9 cellular contexts compared by ENCODE assay signal in the genomic region with DNA sequence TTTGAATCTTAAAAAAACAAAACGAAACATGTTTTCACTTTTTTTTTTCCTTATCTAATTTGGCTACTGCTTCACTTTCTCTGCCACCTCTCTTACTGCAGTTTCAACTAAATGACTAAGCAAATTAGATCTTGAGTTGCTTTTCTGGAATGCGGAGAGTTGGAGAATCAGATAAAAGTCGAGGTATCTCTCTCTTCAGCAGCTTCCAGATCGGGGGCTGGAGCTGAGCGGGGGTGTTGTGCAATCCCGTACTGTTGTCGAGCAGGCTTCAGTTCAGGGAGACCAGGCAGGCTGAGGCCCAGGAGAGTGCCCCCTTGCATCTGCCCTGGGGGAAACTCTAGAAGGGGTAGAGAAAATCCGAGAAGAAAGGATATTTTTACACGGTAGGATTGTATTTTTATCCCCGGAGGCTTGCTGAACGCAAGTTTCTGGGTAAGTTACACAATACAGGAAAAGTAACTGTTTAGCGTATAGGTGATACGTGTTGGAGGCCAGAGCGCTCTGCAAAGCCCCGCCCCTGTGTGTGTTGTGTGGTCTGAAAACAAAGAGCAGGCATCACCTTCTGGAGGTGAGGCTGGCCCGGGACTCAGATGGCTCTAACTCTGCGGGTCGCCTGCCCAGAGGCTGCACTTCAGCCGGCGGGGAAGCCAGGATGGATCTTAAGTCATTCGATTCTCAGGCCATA.
A peak's percentile ranks its signal among the peaks of the same experiment; 100 is the strongest.
DNase-seq lines count a peak whose midpoint lies in the region; ATAC-seq, FAIRE-seq and TF ChIP-seq lines count a peak whose summit lies in the region.
"Had no signal": no experiment of that assay in that cellular context is flagged by ENCODE, and none has a peak within 500 bp of the region (broad histone marks: within the 10 kb centered on the region; RNA-seq: fewer than 3 reads in every experiment).

No MANE protein-coding gene starts in this region.

- peak; percentile 95 for ATAC-seq in RWPE2 (ENCODE audit: low read depth)
- ATAC-seq in activated naive CD8-positive, alpha-beta T cell treated with anti-CD3 and anti-CD28 coated beads, Interleukin-2, amount 10 ng/mL, durations not matched to agents 7 days and 5 days (ENCODE audit: low read depth), result peak; percentile 93
- no peak for ATAC-seq in GM21526 (IDR thresholded peaks at IDR 0.05; ENCODE audit: low FRiP score, unreplicated experiment)

- H3K4me3 Mint-ChIP-seq in Caco-2 (ENCODE audit: unreplicated experiment), result peak overlapping the region; percentile 75
- peak overlapping the region; percentile 92 for H3K4me3 Mint-ChIP-seq in activated naive CD8-positive, alpha-beta T cell treated with anti-CD3 and anti-CD28 coated beads, Interleukin-2, amount 10 ng/mL, durations not matched to agents 7 days and 5 days

- H3K36me3 Mint-ChIP-seq in Caco-2 (ENCODE audit: insufficient read depth, unreplicated experiment), result no peaks in the 10 kb centered on the region
- H3K36me3 Mint-ChIP-seq in activated naive CD8-positive, alpha-beta T cell treated with anti-CD3 and anti-CD28 coated beads, Interleukin-2, amount 10 ng/mL, durations not matched to agents 7 days and 5 days, result no peaks in the 10 kb centered on the region

- FAIRE-seq in kidney (lab: Jason Lieb, UNC), result no peak

- intact Hi-C loops in Caco-2 (cut with micrococcal nuclease; ENCODE audit: unreplicated experiment) (loop anchor here (1.0 to 5.0 kb wide), 2 partner anchors 109 to 186 kb away; no protein-coding TSS in a partner anchor), kidney (cut with DNase I) (no loop called here)

- DNase-seq in Caco-2 (peak; percentile 85 to 91), RWPE2 (ENCODE audit: low spot score) (peak; percentile 76), kidney (peak; percentile 79), epidermal melanocyte (ENCODE audit: insufficient read length, low spot score) (no peak), NCI-H510A treated with DMSO at 0.1 percent for 48 hours (lab: John Stamatoyannopoulos, UW) (no peak)
- DNase-seq in activated naive CD8-positive, alpha-beta T cell treated with anti-CD3 and anti-CD28 coated beads, Interleukin-2, amount 10 ng/mL, durations not matched to agents 7 days and 5 days, result peak; percentile 72
- peak; percentile 40 for DNase-seq in stimulated activated CD8-positive, alpha-beta memory T cell treated with anti-CD3 and anti-CD28 coated beads, Interleukin-12 subunit alpha, Interleukin-12 subunit beta, amount 100 ng/mL, for 1 hour (ENCODE audit: low read depth)
- DNase-seq: heart right ventricle had no signal

- TF ChIP-seq CTCF in Caco-2 (IDR thresholded peaks at IDR 0.05; ENCODE audit: insufficient read depth in 1 of 2, low read depth in 1 of 2, low read length in 1 of 2, severe bottlenecking in 1 of 2, unreplicated experiment in 1 of 2), result no peak
- no peak for TF ChIP-seq CTCF in RWPE2 (IDR thresholded peaks at IDR 0.05; ENCODE audit: poor library complexity, severe bottlenecking)
- no peak for TF ChIP-seq CTCF in kidney (IDR thresholded peaks at IDR 0.05; ENCODE audit: borderline replicate concordance, extremely low read depth, insufficient read depth)

- no peaks in the 10 kb centered on the region for H3K9me3 ChIP-seq in Caco-2
- H3K9me3 ChIP-seq in RWPE2 (ENCODE audit: severe bottlenecking), result no peaks in the 10 kb centered on the region
- no peaks in the 10 kb centered on the region for H3K9me3 ChIP-seq in kidney (ENCODE audit: control insufficient read depth in 1 of 2, low read length in 2 of 2)
- H3K9me3 ChIP-seq: heart right ventricle had no signal

- H3K4me1 ChIP-seq in Caco-2 (peaks cover 24% of the 10 kb centered on the region), RWPE2 (ENCODE audit: insufficient read depth, poor library complexity, severe bottlenecking) (peaks cover 12% of the 10 kb centered on the region), kidney (ENCODE audit: control insufficient read depth in 1 of 2, insufficient read depth in 1 of 2, low read depth in 1 of 2, low read length in 2 of 2) (peaks cover 0 to 3% of the 10 kb centered on the region in 2 donors)

- POLR2A ChIA-PET in Caco-2 (lab: Charles Lee), result interaction anchor here (0.5 kb wide), 1 partner anchor 9 kb away, joined by 4 read pairs; no protein-coding TSS in a partner anchor
- POLR2A ChIA-PET in activated naive CD8-positive, alpha-beta T cell treated with anti-CD3 and anti-CD28 coated beads, Interleukin-2, amount 10 ng/mL, durations not matched to agents 7 days and 5 days (lab: Charles Lee), result interaction anchor here (1.5 to 1.6 kb wide), 2 partner anchors 89 to 117 kb away, joined by 3 to 4 read pairs; a partner anchor contains a TSS

- no peak overlapping the region for H3K9ac ChIP-seq in kidney (ENCODE audit: low read length in 2 of 2)

- H3K27me3 ChIP-seq in Caco-2 (replicated peaks; ENCODE audit: control insufficient read depth, insufficient read depth, low read length) (no peaks in the 10 kb centered on the region), RWPE2 (ENCODE audit: insufficient read depth, poor library complexity, severe bottlenecking) (no peaks in the 10 kb centered on the region)
- H3K27me3 ChIP-seq: heart right ventricle had no signal

- H3K36me3 ChIP-seq in Caco-2 (ENCODE audit: control insufficient read depth, insufficient read depth, low read length) (no peaks in the 10 kb centered on the region), RWPE2 (ENCODE audit: low read depth) (no peaks in the 10 kb centered on the region), kidney (ENCODE audit: control insufficient read depth in 1 of 2, insufficient read depth in 2 of 2, low read length in 2 of 2) (no peaks in the 10 kb centered on the region)
- H3K36me3 ChIP-seq: heart right ventricle had no signal

- H3K27me3 Mint-ChIP-seq in Caco-2 (ENCODE audit: insufficient read depth, unreplicated experiment), result no peaks in the 10 kb centered on the region
- H3K27me3 Mint-ChIP-seq in activated naive CD8-positive, alpha-beta T cell treated with anti-CD3 and anti-CD28 coated beads, Interleukin-2, amount 10 ng/mL, durations not matched to agents 7 days and 5 days, result no peaks in the 10 kb centered on the region

- H3K9me3 Mint-ChIP-seq in Caco-2 (ENCODE audit: unreplicated experiment), result no peaks in the 10 kb centered on the region
- H3K9me3 Mint-ChIP-seq in activated naive CD8-positive, alpha-beta T cell treated with anti-CD3 and anti-CD28 coated beads, Interleukin-2, amount 10 ng/mL, durations not matched to agents 7 days and 5 days, result no peaks in the 10 kb centered on the region

- H3K4me1 Mint-ChIP-seq in Caco-2 (ENCODE audit: low read depth, unreplicated experiment), result peaks cover 14% of the 10 kb centered on the region
- peaks cover 36% of the 10 kb centered on the region for H3K4me1 Mint-ChIP-seq in activated naive CD8-positive, alpha-beta T cell treated with anti-CD3 and anti-CD28 coated beads, Interleukin-2, amount 10 ng/mL, durations not matched to agents 7 days and 5 days

- CTCF ChIA-PET in Caco-2 (lab: Charles Lee), result no interaction called here

- peak overlapping the region; percentile 96 for H3K27ac Mint-ChIP-seq in Caco-2 (ENCODE audit: unreplicated experiment)
- H3K27ac Mint-ChIP-seq in activated naive CD8-positive, alpha-beta T cell treated with anti-CD3 and anti-CD28 coated beads, Interleukin-2, amount 10 ng/mL, durations not matched to agents 7 days and 5 days, result peak overlapping the region; percentile 97

- H3K27ac ChIP-seq in RWPE2 (ENCODE audit: poor library complexity, severe bottlenecking) (peak overlapping the region; percentile 76), kidney (ENCODE audit: low read depth in 2 of 2, low read length in 2 of 2) (no peak overlapping the region)

- peak overlapping the region; percentile 4 for H3K4me3 ChIP-seq in Caco-2 (ENCODE audit: low read depth, low read length)
- peak overlapping the region; percentile 11 for H3K4me3 ChIP-seq in RWPE2 (ENCODE audit: severe bottlenecking)
- no peak overlapping the region for H3K4me3 ChIP-seq in kidney (ENCODE audit: low read length in 2 of 2)

- BruUV-seq in Caco-2 (replicated peaks; lab: Mats Ljungman, UMichigan), result no TSS peak

Comparison
In these comparisons a context has a peak if more than half of its experiments do, and no peak if none do; other contexts are left out.
1. DNase-seq: peak in Caco-2 (2 of 2), RWPE2 (single experiment), activated naive CD8-positive, alpha-beta T cell treated with anti-CD3 and anti-CD28 coated beads, Interleukin-2, amount 10 ng/mL, durations not matched to agents 7 days and 5 days (single experiment), kidney (single experiment) and stimulated activated CD8-positive, alpha-beta memory T cell treated with anti-CD3 and anti-CD28 coated beads, Interleukin-12 subunit alpha, Interleukin-12 subunit beta, amount 100 ng/mL, for 1 hour (single experiment); none in epidermal melanocyte (single experiment) and NCI-H510A treated with DMSO at 0.1 percent for 48 hours (single experiment).
2. H3K4me3 ChIP-seq: peak in Caco-2 (single experiment) and RWPE2 (single experiment); none in kidney (0 of 2).